ENCODE assay signal across 25 cellular contexts in the genomic region with DNA sequence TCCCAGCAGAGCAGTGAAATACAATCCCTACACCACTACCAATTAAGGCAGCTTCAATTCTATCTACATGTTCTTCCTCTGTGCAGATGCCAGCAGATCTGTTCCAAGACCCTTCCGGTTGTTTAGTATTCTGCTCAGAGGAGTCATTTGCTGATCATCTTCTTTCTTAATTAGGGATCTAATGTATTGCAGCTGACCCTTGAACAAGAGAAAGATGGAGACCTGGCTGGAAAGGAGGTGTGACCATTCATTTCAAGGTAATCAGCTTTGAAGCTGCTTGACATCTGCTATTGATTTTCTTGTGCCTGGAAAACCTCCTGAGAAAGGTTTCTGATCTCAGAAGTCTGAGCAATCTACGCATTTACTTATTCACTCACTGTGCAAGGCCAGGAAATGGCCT. TPM values are rescaled to one million over a fixed set of nuclear protein-coding genes. Genes with fewer than 3 reads are reported as not detected.
"Had no signal": no experiment of that assay in that cellular context is flagged by ENCODE, and none has a peak within 500 bp of the region (broad histone marks: within the 10 kb centered on the region; RNA-seq: fewer than 3 reads in every experiment).

No MANE protein-coding gene starts in this region.

- H3K27ac ChIP-seq: breast epithelium, colonic mucosa, Peyer's patch, RWPE1, SJCRH30 had no signal

- H3K4me1 ChIP-seq: breast epithelium, colonic mucosa, Peyer's patch, SJCRH30 had no signal

- H3K4me3 ChIP-seq: breast epithelium, colonic mucosa, Peyer's patch, SJCRH30 had no signal

- ATAC-seq: activated CD8-positive, alpha-beta T cell treated with anti-CD3 and anti-CD28 coated beads, Interleukin-2, amount 10 ng/mL, durations not matched to agents 7 days and 5 days; SK-N-SH treated with all-trans-retinoic acid at 6 μM for 48 hours; WTC11 had no signal

- H3K27ac Mint-ChIP-seq: activated CD8-positive, alpha-beta T cell treated with anti-CD3 and anti-CD28 coated beads, Interleukin-2, amount 10 ng/mL, durations not matched to agents 7 days and 5 days; T-helper 1 cell treated with Interleukin-12 subunit alpha and Interleukin-12 subunit beta and Interleukin-4 antibody, amounts not matched to agents 30 μg/mL and 1 μg/mL, for 36 hours; WTC11 had no signal

- H3K9me3 ChIP-seq: colonic mucosa, Peyer's patch, SJCRH30 had no signal

- H3K4me3 Mint-ChIP-seq: activated CD8-positive, alpha-beta T cell treated with anti-CD3 and anti-CD28 coated beads, Interleukin-2, amount 10 ng/mL, durations not matched to agents 7 days and 5 days; T-helper 1 cell treated with Interleukin-12 subunit alpha and Interleukin-12 subunit beta and Interleukin-4 antibody, amounts not matched to agents 30 μg/mL and 1 μg/mL, for 36 hours; WTC11 had no signal

- DNase-seq: activated CD4-positive, alpha-beta T cell treated with anti-CD3 and anti-CD28 coated beads for 48 hours; activated CD4-positive, alpha-beta T cell treated with anti-CD3 and anti-CD28 coated beads, Interleukin-2, amount 50 U/mL, for 4 hours; activated CD4-positive, CD25-positive, alpha-beta regulatory T cell treated with anti-CD3 and anti-CD28 coated beads, Interleukin-2, amount 50 U/mL, for 72 hours; activated CD8-positive, alpha-beta memory T cell treated with anti-CD3 and anti-CD28 coated beads, Interleukin-2, amount 50 U/mL, for 48 hours; activated CD8-positive, alpha-beta T cell treated with anti-CD3 and anti-CD28 coated beads, Interleukin-2, amount 10 ng/mL, durations not matched to agents 7 days and 5 days; activated naive CD4-positive, alpha-beta T cell treated with anti-CD3 and anti-CD28 coated beads, Interleukin-2, amount 50 U/mL, for 16 hours; activated T-cell treated with anti-CD3 and anti-CD28 coated beads, Interleukin-2, amount 50 U/mL, for 1 hour; aorta; caudate nucleus; colonic mucosa; Kasumi-1; KBM-7; NCI-H1417; NCI-H1930; NCI-H446; NCI-H524; NCI-H748 treated with DMSO at 0.1 percent for 48 hours; Peyer's patch; Right ventricle myocardium superior; SJCRH30 had no signal

- H3K4me1 Mint-ChIP-seq: WTC11 had no signal

- H3K36me3 ChIP-seq: breast epithelium, colonic mucosa, Peyer's patch, SJCRH30 had no signal

RNA-seq across cellular contexts. Expression of a gene that starts 24.0 kb away (rescaled TPM):
- total RNA-seq: activated CD8-positive, alpha-beta T cell treated with anti-CD3 and anti-CD28 coated beads, Interleukin-2, amount 10 ng/mL, durations not matched to agents 7 days and 5 days; Peyer's patch had no signal
